ENCODE assay signal across 8 cellular contexts in genomic region chr17:49677933-49678847, GRCh38. TPM values are rescaled to one million over a fixed set of nuclear protein-coding genes. Genes with fewer than 3 reads are reported as not detected.
DNase-seq lines count a peak whose midpoint lies in the region; ATAC-seq and TF ChIP-seq lines count a peak whose summit lies in the region.

TSS of gene SPOP (minus strand) at chr17:49678097. CDS start at chr17:49622810, 55,287 bp downstream.

- DNase-seq in Caki2 (ENCODE audit: low read depth), result peak; percentile 99
- peak; percentile 93 for DNase-seq in HuH-7 (ENCODE audit: low spot score)
- peak; percentile 98 for DNase-seq in activated CD8-positive, alpha-beta memory T cell treated with anti-CD3 and anti-CD28 coated beads, Interleukin-2, amount 50 U/mL, for 48 hours
- DNase-seq in endothelial cell (ENCODE audit: low spot score), result peak; percentile 98
- peak; percentile 99 for DNase-seq in midbrain (lab: John Stamatoyannopoulos, UW)
- peak; percentile 97 to 99 for DNase-seq in stimulated activated CD8-positive, alpha-beta memory T cell treated with anti-CD3 and anti-CD28 coated beads, Interleukin-2, amount 100 ng/mL, for 1 hour (ENCODE audit: low read depth in 2 of 2)

- H3K9me3 ChIP-seq in OCI-LY3 (ENCODE audit: insufficient read depth, low read length), result no peaks in the 10 kb centered on the region

- peak within 1 kb of the TSS; percentile 89 for H2AFZ ChIP-seq in OCI-LY3 (ENCODE audit: low read depth, low read length)

- H3K27me3 Mint-ChIP-seq in endothelial cell (ENCODE audit: unreplicated experiment), result peaks cover 6% of the 10 kb centered on the region

- H3K9ac ChIP-seq in OCI-LY3 (ENCODE audit: low read length), result peak within 1 kb of the TSS; percentile 97

- peaks cover 38% of the 10 kb centered on the region for H3K79me2 ChIP-seq in OCI-LY3 (ENCODE audit: low read length)

- peaks cover 9% of the 10 kb centered on the region for H3K36me3 ChIP-seq in OCI-LY3 (replicated peaks; ENCODE audit: low read depth, low read length)

- peaks cover 4% of the 10 kb centered on the region for H3K36me3 Mint-ChIP-seq in endothelial cell (ENCODE audit: low read depth, unreplicated experiment)

- no peak for TF ChIP-seq CTCF in OCI-LY3 (IDR thresholded peaks at IDR 0.05; ENCODE audit: low read depth, low read length)
- TF ChIP-seq CTCF in endothelial cell (IDR thresholded peaks at IDR 0.05; ENCODE audit: unreplicated experiment), result no peak

- peak within 1 kb of the TSS; percentile 93 for H3K27ac Mint-ChIP-seq in endothelial cell (ENCODE audit: unreplicated experiment)

- H3K27me3 ChIP-seq in OCI-LY3 (ENCODE audit: low read depth, low read length), result peaks cover 8% of the 10 kb centered on the region

- peak; percentile 72 for ATAC-seq in GM21447 (IDR thresholded peaks at IDR 0.05; ENCODE audit: unreplicated experiment)

- H3K4me1 ChIP-seq in OCI-LY3 (ENCODE audit: low read length), result peaks cover 23% of the 10 kb centered on the region

- H3K4me3 ChIP-seq in OCI-LY3 (ENCODE audit: low read length), result peak within 1 kb of the TSS; percentile 96

- H3K4me1 Mint-ChIP-seq in endothelial cell (ENCODE audit: unreplicated experiment), result peaks cover 35% of the 10 kb centered on the region

- no peaks in the 10 kb centered on the region for H3K9me3 Mint-ChIP-seq in endothelial cell (ENCODE audit: unreplicated experiment)

- H3K4me2 ChIP-seq in OCI-LY3 (ENCODE audit: low read length), result peak within 1 kb of the TSS; percentile 99

- H3K27ac ChIP-seq in OCI-LY3 (ENCODE audit: low read length), result peak within 1 kb of the TSS; percentile 83

- peaks cover 27% of the 10 kb centered on the region for H4K20me1 ChIP-seq in OCI-LY3 (ENCODE audit: insufficient read depth, low read length)

- peak within 1 kb of the TSS; percentile 94 for H3K4me3 Mint-ChIP-seq in endothelial cell (ENCODE audit: unreplicated experiment)

- in situ Hi-C loops in Caki2 (cut with HindIII; ENCODE audit: low pct_unique_long_range_greater_than_20kb, low sequenced_read_pairs), result no loop called here

RNA-seq across cellular contexts. Expression of gene SPOP, which starts in this region (rescaled TPM):
- 36.7 and 68.6 TPM in 2 replicates for total RNA-seq in Caki2 (2014; rRNA removed; shearing (Covaris generic); ENCODE audit: low replicate concordance)
- total RNA-seq in endothelial cell (ENCODE audit: unreplicated experiment), result 55.6 TPM

Comparison
In these comparisons a context has a peak if more than half of its experiments do, and no peak if none do; other contexts are left out.
1. Peak in every context shown above with its lines: DNase-seq, ATAC-seq, H3K4me3 ChIP-seq and H3K27ac ChIP-seq.